19 cellular contexts compared by ENCODE assay signal in the genomic region with DNA sequence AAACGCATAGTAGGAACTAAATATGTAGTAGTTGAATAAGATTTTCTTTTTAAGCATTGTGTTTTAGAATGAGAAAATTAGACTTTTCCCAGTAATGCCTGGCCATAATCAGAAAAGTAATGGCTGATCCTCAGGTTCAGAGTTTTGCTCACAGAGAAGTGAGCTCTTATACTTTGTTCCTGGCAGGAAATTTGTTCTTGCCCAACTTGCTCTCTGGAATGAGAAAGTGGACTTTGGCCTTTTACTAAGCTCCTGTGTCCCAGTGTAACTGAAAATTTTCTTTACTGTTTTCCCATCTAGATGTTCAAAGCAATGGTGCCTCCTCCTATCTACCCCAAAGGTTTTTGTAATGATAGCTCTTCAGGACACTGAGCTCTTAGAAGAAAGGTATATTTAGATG.
DNase-seq lines count a peak whose midpoint lies in the region; ATAC-seq, FAIRE-seq and TF ChIP-seq lines count a peak whose summit lies in the region.
"Had no signal": no experiment of that assay in that cellular context is flagged by ENCODE, and none has a peak within 500 bp of the region (broad histone marks: within the 10 kb centered on the region; RNA-seq: fewer than 3 reads in every experiment).

No MANE protein-coding gene starts in this region.

- no peaks in the 10 kb centered on the region for H3K79me2 ChIP-seq in Loucy (ENCODE audit: insufficient read depth, low read length)

- H3K9me2 ChIP-seq in Loucy (replicated peaks; ENCODE audit: low read depth, low read length) = no peaks in the 10 kb centered on the region

- H3K36me3 Mint-ChIP-seq in CD8-positive, alpha-beta T cell = no peaks in the 10 kb centered on the region
- H3K36me3 Mint-ChIP-seq: CD4-positive, CD25-positive, alpha-beta regulatory T cell had no signal

- H3K27ac ChIP-seq in right lobe of liver = peak overlapping the region in 1 of 3 donors; percentile 16
- peak overlapping the region; percentile 74 to 84 for H3K27ac ChIP-seq in testis
- H3K27ac ChIP-seq in CD8-positive, alpha-beta T cell (ENCODE audit: low read depth, low read length) = no peak overlapping the region
- no peak overlapping the region for H3K27ac ChIP-seq in left lung
- H3K27ac ChIP-seq: Peyer's patch had no signal

- H3K4me1 Mint-ChIP-seq in CD8-positive, alpha-beta T cell (ENCODE audit: low read depth) = no peaks in the 10 kb centered on the region
- H3K4me1 Mint-ChIP-seq: CD4-positive, CD25-positive, alpha-beta regulatory T cell had no signal

- no peak overlapping the region for H3K4me2 ChIP-seq in Loucy (ENCODE audit: low read depth, low read length, poor library complexity, severe bottlenecking)

- no peaks in the 10 kb centered on the region for H4K20me1 ChIP-seq in Loucy (ENCODE audit: insufficient read depth, low read length, poor library complexity, severe bottlenecking)

- H3K27me3 ChIP-seq in Loucy (ENCODE audit: insufficient read depth, low read length, poor library complexity, severe bottlenecking) (no peaks in the 10 kb centered on the region), right lobe of liver (no peaks in the 10 kb centered on the region), testis (no peaks in the 10 kb centered on the region), left lung (no peaks in the 10 kb centered on the region)
- H3K27me3 ChIP-seq in CD8-positive, alpha-beta T cell (ENCODE audit: insufficient read depth, low read length) = no peaks in the 10 kb centered on the region
- H3K27me3 ChIP-seq: Peyer's patch had no signal

- WGBS in right lobe of liver (ENCODE audit: insufficient coverage, low coverage, low lambda C conversion rate, missing lambda C conversion rate) = 21% methylated on average over 1 of the region's 1 CpG
- 63 to 74% methylated on average over 1 of the region's 1 CpG for WGBS in testis, 2 donors

- POLR2A ChIA-PET in CD8-positive, alpha-beta T cell (lab: Charles Lee) = no interaction called here

- H3K4me3 Mint-ChIP-seq in CD8-positive, alpha-beta T cell = no peak overlapping the region
- H3K4me3 Mint-ChIP-seq: CD4-positive, CD25-positive, alpha-beta regulatory T cell had no signal

- no peak overlapping the region for H3K4me3 ChIP-seq in Loucy (ENCODE audit: low read length, poor library complexity, severe bottlenecking)
- no peak overlapping the region for H3K4me3 ChIP-seq in right lobe of liver
- H3K4me3 ChIP-seq in testis = no peak overlapping the region
- H3K4me3 ChIP-seq in CD8-positive, alpha-beta T cell (ENCODE audit: low read depth, low read length) = no peak overlapping the region
- no peak overlapping the region for H3K4me3 ChIP-seq in left lung
- H3K4me3 ChIP-seq: Peyer's patch had no signal

- no peaks in the 10 kb centered on the region for H3K9me3 Mint-ChIP-seq in CD8-positive, alpha-beta T cell
- H3K9me3 Mint-ChIP-seq: CD4-positive, CD25-positive, alpha-beta regulatory T cell had no signal

- no peak overlapping the region for H3K27ac Mint-ChIP-seq in CD8-positive, alpha-beta T cell
- H3K27ac Mint-ChIP-seq: CD4-positive, CD25-positive, alpha-beta regulatory T cell had no signal

- H3F3A ChIP-seq in Loucy (ENCODE audit: low read depth) = no peaks in the 10 kb centered on the region

- DNase-seq in right lobe of liver (peak in 1 of 3 donors; percentile 43), testis (no peak), left lung (no peak), middle frontal gyrus (ENCODE audit: extremely low spot score, low spot score) (no peak)
- DNase-seq in CD8-positive, alpha-beta T cell = no peak
- DNase-seq: CD4-positive, CD25-positive, alpha-beta regulatory T cell; COR-L47; DMS79; H7; KBM-7; NCI-H1417; NCI-H1694 treated with DMSO at 0.1 percent for 48 hours; NCI-H2081 treated with DMSO at 0.1 percent for 48 hours; NCI-H2171 treated with DMSO at 0.1 percent for 48 hours; NCI-H524 treated with DMSO at 0.1 percent for 48 hours; NCI-H82; Peyer's patch had no signal

- H3K36me3 ChIP-seq in Loucy (ENCODE audit: insufficient read depth, low read length) (no peaks in the 10 kb centered on the region), right lobe of liver (no peaks in the 10 kb centered on the region), testis (ENCODE audit: low read depth, missing control alignments) (no peaks in the 10 kb centered on the region), left lung (no peaks in the 10 kb centered on the region)
- no peaks in the 10 kb centered on the region for H3K36me3 ChIP-seq in CD8-positive, alpha-beta T cell (ENCODE audit: insufficient read depth, low read length)
- H3K36me3 ChIP-seq: Peyer's patch had no signal

- H3K27me3 Mint-ChIP-seq in CD8-positive, alpha-beta T cell (ENCODE audit: low read depth) = no peaks in the 10 kb centered on the region
- H3K27me3 Mint-ChIP-seq: CD4-positive, CD25-positive, alpha-beta regulatory T cell had no signal

- no peak overlapping the region for H3K9ac ChIP-seq in Loucy (ENCODE audit: low read depth, low read length, poor library complexity, severe bottlenecking)

- ATAC-seq in right lobe of liver (peak; percentile 93 to 96 (median 96)), left lung (no peak)
- ATAC-seq in CD8-positive, alpha-beta T cell = no peak

- 0 out of 2 replicates have a peak overlapping the region, but pooled peaks have one; percentile 43 for H2AFZ ChIP-seq in Loucy (ENCODE audit: low read length)

- intact Hi-C loops in right lobe of liver (cut with DNase I) (no loop called here), testis (cut with DNase I; ENCODE audit: low total_unique reads) (no loop called here), left lung (cut with DNase I) (no loop called here)
- intact Hi-C loops in CD8-positive, alpha-beta T cell (cut with DNase I, micrococcal nuclease) = no loop called here

- TF ChIP-seq POLR2A in right lobe of liver (IDR thresholded peaks at IDR 0.05) (no peak), testis (IDR thresholded peaks at IDR 0.05) (no peak)

- peak; percentile 47 for FAIRE-seq in colon (lab: Jason Lieb, UNC)

- H3K9me3 ChIP-seq in Loucy (ENCODE audit: insufficient read depth, low read depth, low read length) (no peaks in the 10 kb centered on the region), right lobe of liver (no peaks in the 10 kb centered on the region), testis (no peaks in the 10 kb centered on the region), left lung (no peaks in the 10 kb centered on the region)
- H3K9me3 ChIP-seq in CD8-positive, alpha-beta T cell (ENCODE audit: low read length) = no peaks in the 10 kb centered on the region
- H3K9me3 ChIP-seq: Peyer's patch had no signal

- TF ChIP-seq CTCF in Loucy (conservative IDR thresholded peaks at IDR 0.05; ENCODE audit: low read length) = no peak
- no peak for TF ChIP-seq CTCF in right lobe of liver (IDR thresholded peaks at IDR 0.05)
- no peak for TF ChIP-seq CTCF in testis (IDR thresholded peaks at IDR 0.05)
- TF ChIP-seq CTCF in CD8-positive, alpha-beta T cell (IDR thresholded peaks at IDR 0.05) = no peak
- no peak for TF ChIP-seq CTCF in left lung (IDR thresholded peaks at IDR 0.05)

- H3K4me1 ChIP-seq in Loucy (ENCODE audit: insufficient read depth, low read length, poor library complexity, severe bottlenecking) (no peaks in the 10 kb centered on the region), right lobe of liver (peaks cover 0 to 14% (median 0%) of the 10 kb centered on the region in 4 donors), testis (peaks cover 6% of the 10 kb centered on the region), left lung (no peaks in the 10 kb centered on the region)
- H3K4me1 ChIP-seq in CD8-positive, alpha-beta T cell (ENCODE audit: insufficient read depth, low read length) = no peaks in the 10 kb centered on the region
- H3K4me1 ChIP-seq: Peyer's patch had no signal

- CTCF ChIA-PET in CD8-positive, alpha-beta T cell (lab: Charles Lee) = no interaction called here

Comparison
In these comparisons a context has a peak if more than half of its experiments do, and no peak if none do; other contexts are left out.
1. ATAC-seq: peak in right lobe of liver (4 of 4); none in CD8-positive, alpha-beta T cell (single experiment) and left lung (single experiment).
2. H3K27ac ChIP-seq: peak in testis (2 of 2); none in CD8-positive, alpha-beta T cell (single experiment) and left lung (0 of 2).